Comparison of ENCODE assay signal across 8 cellular contexts in the genomic region with DNA sequence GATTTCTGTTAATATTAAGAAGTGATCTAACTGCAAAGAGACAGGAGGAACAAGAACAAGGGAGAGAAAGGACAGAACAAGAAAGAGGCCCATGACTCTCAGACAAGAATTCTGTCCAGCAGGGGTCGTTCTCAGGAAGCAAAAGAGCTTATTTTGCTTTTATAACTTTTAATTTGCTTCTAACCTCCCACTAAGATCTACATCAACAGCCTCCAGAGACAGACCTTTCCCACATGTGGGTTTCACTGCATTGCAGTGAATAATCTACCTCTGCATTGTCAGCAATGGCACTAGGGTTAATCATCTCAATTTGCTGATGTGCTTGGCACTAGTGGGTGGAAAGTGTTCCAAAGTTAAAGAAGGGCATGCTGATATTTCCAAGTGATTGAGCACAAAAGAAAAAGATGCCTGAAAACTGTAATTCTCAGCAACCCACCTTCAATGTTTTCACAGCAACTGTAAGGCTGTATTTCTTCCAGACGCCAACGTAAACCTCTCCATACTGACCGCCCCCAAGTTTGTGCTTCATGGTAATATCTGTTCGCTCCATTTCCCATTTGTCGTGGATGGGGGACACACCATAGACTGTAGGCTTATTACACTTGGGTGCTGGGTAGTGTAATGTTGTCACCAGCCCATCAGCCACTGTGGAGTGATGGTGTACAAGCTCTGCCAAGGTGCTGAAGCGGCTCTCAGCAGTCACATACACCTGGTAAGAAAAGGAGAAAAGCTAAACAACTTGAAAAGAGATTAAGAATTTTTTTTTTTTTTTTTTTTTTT. TPM values are rescaled to one million over a fixed set of nuclear protein-coding genes. Genes with fewer than 3 reads are reported as not detected.
DNase-seq lines count a peak whose midpoint lies in the region; ATAC-seq and TF ChIP-seq lines count a peak whose summit lies in the region.

No MANE protein-coding gene starts in this region.

- in situ Hi-C loops in G401 (cut with HindIII; ENCODE audit: low sequenced_read_pairs), result no loop called here

- DNase-seq in G401 (ENCODE audit: low spot score), result peak; percentile 33
- DNase-seq in M059J (ENCODE audit: low read depth), result peak; percentile 72
- DNase-seq in activated CD4-positive, alpha-beta memory T cell treated with anti-CD3 and anti-CD28 coated beads, Interleukin-2, amount 10 ng/mL, durations not matched to agents 7 days and 5 days, result peak; percentile 44
- peak; percentile 64 for DNase-seq in glomerular visceral epithelial cell (ENCODE audit: extremely low spot score)
- DNase-seq in retinal pigment epithelial cell (ENCODE audit: low read depth), result no peak

- POLR2A ChIA-PET in activated CD4-positive, alpha-beta memory T cell treated with anti-CD3 and anti-CD28 coated beads, Interleukin-2, amount 10 ng/mL, durations not matched to agents 7 days and 5 days (lab: Charles Lee), result interaction anchor here (0.8 to 1.1 kb wide), 4 partner anchors 8 to 245 kb away, joined by 3 to 4 read pairs (median 3); a partner anchor contains a TSS

- CTCF ChIA-PET in activated CD4-positive, alpha-beta memory T cell treated with anti-CD3 and anti-CD28 coated beads, Interleukin-2, amount 10 ng/mL, durations not matched to agents 7 days and 5 days (lab: Charles Lee), result interaction anchor here (0.7 to 3.3 kb wide), 23 partner anchors 8 to 693 kb away, joined by 3 to 57 read pairs (median 4); a partner anchor contains a TSS

- no peaks in the 10 kb centered on the region for H3K27me3 Mint-ChIP-seq in activated CD4-positive, alpha-beta memory T cell treated with anti-CD3 and anti-CD28 coated beads, Interleukin-2, amount 10 ng/mL, durations not matched to agents 7 days and 5 days

- H3K36me3 Mint-ChIP-seq in activated CD4-positive, alpha-beta memory T cell treated with anti-CD3 and anti-CD28 coated beads, Interleukin-2, amount 10 ng/mL, durations not matched to agents 7 days and 5 days (ENCODE audit: low read depth), result peaks cover 8% of the 10 kb centered on the region

- H3K27ac Mint-ChIP-seq in activated CD4-positive, alpha-beta memory T cell treated with anti-CD3 and anti-CD28 coated beads, Interleukin-2, amount 10 ng/mL, durations not matched to agents 7 days and 5 days, result no peak overlapping the region

- no peak overlapping the region for H3K4me3 ChIP-seq in retinal pigment epithelial cell (ENCODE audit: low read length)

- no peak overlapping the region for H3K4me3 Mint-ChIP-seq in activated CD4-positive, alpha-beta memory T cell treated with anti-CD3 and anti-CD28 coated beads, Interleukin-2, amount 10 ng/mL, durations not matched to agents 7 days and 5 days

- no peaks in the 10 kb centered on the region for H3K9me3 Mint-ChIP-seq in activated CD4-positive, alpha-beta memory T cell treated with anti-CD3 and anti-CD28 coated beads, Interleukin-2, amount 10 ng/mL, durations not matched to agents 7 days and 5 days

- peak; percentile 53 for TF ChIP-seq CTCF in retinal pigment epithelial cell (conservative IDR thresholded peaks at IDR 0.05; ENCODE audit: low read depth, low read length)

- ATAC-seq in HG03139 (IDR thresholded peaks at IDR 0.05; ENCODE audit: unreplicated experiment) (no peak), GM18517 (IDR thresholded peaks at IDR 0.05; ENCODE audit: unreplicated experiment) (no peak), HG03159 (IDR thresholded peaks at IDR 0.05; ENCODE audit: unreplicated experiment) (no peak)

- peaks cover 8% of the 10 kb centered on the region for H3K4me1 Mint-ChIP-seq in activated CD4-positive, alpha-beta memory T cell treated with anti-CD3 and anti-CD28 coated beads, Interleukin-2, amount 10 ng/mL, durations not matched to agents 7 days and 5 days

RNA-seq across cellular contexts. Expression of a gene that starts 39.5 kb away (rescaled TPM):
- 82.3 and 136 TPM in 2 replicates for total RNA-seq in G401 (2014; rRNA removed; shearing (Covaris generic))
- 20.6 and 52.6 TPM in 2 replicates for total RNA-seq in M059J (2014; rRNA removed; shearing (Covaris generic))
- 10 to 100 TPM; 47.1 to 51.5 TPM for total RNA-seq in activated CD4-positive, alpha-beta memory T cell treated with anti-CD3 and anti-CD28 coated beads, Interleukin-2, amount 10 ng/mL, durations not matched to agents 7 days and 5 days
